ENCODE assay signal across 8 cellular contexts in the genomic region with DNA sequence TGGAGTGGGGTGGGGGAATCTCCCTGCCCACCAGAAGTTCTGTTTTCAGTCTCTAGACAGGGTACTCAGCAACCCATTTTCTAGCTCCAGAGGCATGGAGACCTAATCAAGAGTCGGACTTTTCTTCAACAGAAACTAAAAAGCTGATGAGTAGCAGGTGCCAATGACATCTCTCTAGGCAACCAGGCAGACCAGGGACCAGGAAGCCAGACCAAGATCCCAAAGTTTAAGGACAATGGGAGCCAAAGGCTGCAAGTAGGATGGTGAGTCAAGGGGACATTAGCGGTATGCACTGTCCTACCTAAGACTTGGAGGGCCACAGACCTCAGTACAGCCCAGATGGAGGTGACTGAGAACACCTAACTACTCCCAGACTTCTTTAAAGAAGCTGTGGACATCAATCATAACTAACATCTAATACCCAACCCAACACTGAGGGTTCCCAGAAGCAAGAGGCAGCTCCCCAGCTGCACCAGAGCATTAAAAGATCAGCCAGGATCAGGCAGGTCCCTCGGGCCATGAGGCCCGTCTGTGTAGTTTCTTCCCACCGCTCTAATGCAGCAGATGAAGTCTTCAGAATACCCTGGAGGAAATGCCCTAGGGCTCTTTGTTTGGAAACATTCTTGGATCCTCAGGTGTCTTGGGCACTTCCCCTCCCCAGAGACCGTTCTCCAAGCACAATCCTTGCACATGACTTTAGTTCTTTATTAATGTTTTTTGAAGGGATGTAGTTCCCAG.
DNase-seq lines count a peak whose midpoint lies in the region; ATAC-seq lines count a peak whose summit lies in the region.

No MANE protein-coding gene starts in this region.

- H3K36me3 Mint-ChIP-seq in central memory CD8-positive, alpha-beta T cell (ENCODE audit: insufficient read depth), result peaks cover 15% of the 10 kb centered on the region

- H3K4me1 ChIP-seq in HUES6 (ENCODE audit: control insufficient read depth, insufficient read depth, low read length), result peaks cover 15% of the 10 kb centered on the region
- peaks cover 20% of the 10 kb centered on the region for H3K4me1 ChIP-seq in muscle layer of colon (ENCODE audit: insufficient read depth, low read length)

- H3K27me3 ChIP-seq in HUES6 (ENCODE audit: control insufficient read depth, insufficient read depth, low read length) (peaks cover 12% of the 10 kb centered on the region; the same call in 1 of the 2 replicates), muscle layer of colon (ENCODE audit: control insufficient read depth in 1 of 2, insufficient read depth in 2 of 2, low read length in 2 of 2) (no peaks in the 10 kb centered on the region)

- peak overlapping the region; percentile 94 for H3K27ac Mint-ChIP-seq in central memory CD8-positive, alpha-beta T cell (ENCODE audit: low read depth)

- peak overlapping the region; percentile 90; the same call in 1 of the 2 replicates for H3K27ac ChIP-seq in HUES6 (ENCODE audit: low read depth, low read length)
- peak overlapping the region; percentile 57 for H3K27ac ChIP-seq in muscle layer of colon (ENCODE audit: low read depth, low read length)

- H3K4me1 Mint-ChIP-seq in central memory CD8-positive, alpha-beta T cell, result peaks cover 29% of the 10 kb centered on the region

- H3K4me3 Mint-ChIP-seq in central memory CD8-positive, alpha-beta T cell, result peak overlapping the region; percentile 89

- H3K36me3 ChIP-seq in HUES6 (ENCODE audit: control insufficient read depth, insufficient read depth, low read length) (peaks cover 23% of the 10 kb centered on the region), muscle layer of colon (ENCODE audit: insufficient read depth, low read length) (peaks cover 14% of the 10 kb centered on the region)

- H3K27me3 Mint-ChIP-seq in central memory CD8-positive, alpha-beta T cell, result no peaks in the 10 kb centered on the region

- no peaks in the 10 kb centered on the region for H3K9me3 ChIP-seq in HUES6 (ENCODE audit: control insufficient read depth, insufficient read depth, low read depth, low read length)
- no peaks in the 10 kb centered on the region for H3K9me3 ChIP-seq in muscle layer of colon (ENCODE audit: low read length)

- H3K4me3 ChIP-seq in HUES6 (ENCODE audit: low read depth, low read length), result peak overlapping the region; percentile 98
- peak overlapping the region; percentile 78 to 92 for H3K4me3 ChIP-seq in muscle layer of colon (ENCODE audit: low read depth in 1 of 2, low read length in 2 of 2)

- DNase-seq in AG08396 (ENCODE audit: low spot score), result peak; percentile 35
- DNase-seq in central memory CD8-positive, alpha-beta T cell (ENCODE audit: low spot score in 2 of 2), result no peak

- H3K9ac ChIP-seq in HUES6 (ENCODE audit: low read length), result peak overlapping the region; percentile 92
- H3K9ac ChIP-seq in muscle layer of colon (ENCODE audit: low read length), result peak overlapping the region; percentile 80

- no peaks in the 10 kb centered on the region for H3K9me3 Mint-ChIP-seq in central memory CD8-positive, alpha-beta T cell

- ATAC-seq in central memory CD8-positive, alpha-beta T cell (replicated peaks; ENCODE audit: extremely low read depth, poor library complexity, severe bottlenecking), result no peak
- ATAC-seq in GM18873 (IDR thresholded peaks at IDR 0.05; ENCODE audit: low FRiP score, unreplicated experiment) (no peak), GM21576 (IDR thresholded peaks at IDR 0.05; ENCODE audit: unreplicated experiment) (no peak), GM18520 (IDR thresholded peaks at IDR 0.05; ENCODE audit: unreplicated experiment) (no peak), GM21526 (IDR thresholded peaks at IDR 0.05; ENCODE audit: low FRiP score, unreplicated experiment) (no peak)
